8 cellular contexts compared by ENCODE assay signal in the genomic region with DNA sequence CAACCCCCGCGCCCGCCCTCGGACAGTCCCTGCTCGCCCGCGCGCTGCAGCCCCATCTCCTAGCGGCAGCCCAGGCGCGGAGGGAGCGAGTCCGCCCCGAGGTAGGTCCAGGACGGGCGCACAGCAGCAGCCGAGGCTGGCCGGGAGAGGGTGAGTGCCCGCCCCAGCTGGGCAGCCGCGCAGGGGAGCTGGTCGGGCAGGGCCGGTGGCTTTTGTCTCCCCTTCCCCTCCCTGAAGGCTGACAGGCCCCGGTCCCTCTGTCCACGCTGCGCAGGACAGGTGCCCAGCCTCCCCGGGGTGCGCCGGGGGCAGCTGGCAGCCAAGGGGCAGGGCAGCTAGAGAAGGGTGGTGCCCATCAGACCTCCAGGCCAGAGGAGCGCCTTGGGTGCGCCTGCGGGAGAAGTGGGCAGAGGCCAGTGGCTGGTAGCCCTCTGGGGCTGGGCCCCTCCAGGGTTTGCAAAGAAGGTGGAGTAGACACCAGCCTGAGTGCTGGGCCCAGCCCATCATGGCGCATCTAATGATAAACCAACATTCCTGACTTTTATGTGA. TPM values are rescaled to one million over a fixed set of nuclear protein-coding genes. Genes with fewer than 3 reads are reported as not detected.
DNase-seq lines count a peak whose midpoint lies in the region; ATAC-seq and TF ChIP-seq lines count a peak whose summit lies in the region.

No MANE protein-coding gene starts in this region.

- H3K27me3 ChIP-seq in dorsolateral prefrontal cortex, result peaks cover 0 to 36% (median 11%) of the 10 kb centered on the region in 45 donors
- no peaks in the 10 kb centered on the region for H3K27me3 ChIP-seq in mucosa of rectum (ENCODE audit: control insufficient read depth in 2 of 2, insufficient read depth in 2 of 2, low read length in 2 of 2)
- peaks cover 7 to 8% of the 10 kb centered on the region in 2 donors for H3K27me3 ChIP-seq in uterus
- peaks cover 21% of the 10 kb centered on the region for H3K27me3 ChIP-seq in adrenal gland

- TF ChIP-seq CTCF in dorsolateral prefrontal cortex (IDR thresholded peaks at IDR 0.05 in 54 of 56, conservative IDR thresholded peaks at IDR 0.05 in 2 of 56; ENCODE audit: low read depth in 1 of 56, partially characterized antibody in 56 of 56) (no peak), uterus (IDR thresholded peaks at IDR 0.05) (no peak), adrenal gland (IDR thresholded peaks at IDR 0.05) (no peak)

- H3K9me3 ChIP-seq in mucosa of rectum (ENCODE audit: control insufficient read depth in 2 of 2, low read length in 2 of 2), result no peaks in the 10 kb centered on the region
- no peaks in the 10 kb centered on the region for H3K9me3 ChIP-seq in uterus
- H3K9me3 ChIP-seq in adrenal gland (replicated peaks in 1 of 3), result no peaks in the 10 kb centered on the region

- DNase-seq in activated naive CD4-positive, alpha-beta T cell treated with anti-CD3 and anti-CD28 coated beads, Interleukin-2, amount 50 U/mL, for 72 hours (ENCODE audit: low spot score in 2 of 2), result no peak
- DNase-seq in activated naive CD4-positive, alpha-beta T cell treated with Interleukin-2 at 50 U/mL for 16 hours, result no peak
- DNase-seq in dorsolateral prefrontal cortex, result no peak
- DNase-seq in uterus, result no peak
- DNase-seq in stimulated activated CD4-positive, alpha-beta T cell treated with anti-CD3 and anti-CD28 coated beads, Interleukin-2, amount 100 ng/mL, for 24 hours, result no peak
- DNase-seq in adrenal gland, result no peak

- no peaks in the 10 kb centered on the region for H3K9me3 Mint-ChIP-seq in activated naive CD4-positive, alpha-beta T cell treated with anti-CD3 and anti-CD28 coated beads, Interleukin-2, amount 50 U/mL, for 72 hours

- H3K27ac ChIP-seq in dorsolateral prefrontal cortex (peak overlapping the region in 56 of 59 donors; percentile 12 to 95 (median 83)), mucosa of rectum (ENCODE audit: low read depth in 2 of 2, low read length in 2 of 2) (peak overlapping the region; percentile 97 to 98), uterus (peak overlapping the region; percentile 52 to 58), adrenal gland (peak overlapping the region in 1 of 5 donors; percentile 52)

- H3K4me3 ChIP-seq in dorsolateral prefrontal cortex (peak overlapping the region; percentile 29 to 73 (median 55)), mucosa of rectum (ENCODE audit: low read length in 2 of 2) (peak overlapping the region; percentile 73 to 79), uterus (peak overlapping the region; percentile 18 to 29), adrenal gland (peak overlapping the region in 2 of 4 donors; percentile 9 to 62)

- H3K36me3 ChIP-seq in mucosa of rectum (ENCODE audit: control insufficient read depth in 2 of 2, insufficient read depth in 2 of 2, low read length in 2 of 2) (peaks cover 19 to 21% of the 10 kb centered on the region in 2 donors), uterus (no peaks in the 10 kb centered on the region), adrenal gland (replicated peaks in 1 of 2) (no peaks in the 10 kb centered on the region)

- 16 to 78% (median 41%) methylated on average over 4 to 33 of the region's 33 CpGs for WGBS in adrenal gland, 4 donors

- intact Hi-C loops in dorsolateral prefrontal cortex (cut with DNase I), result no loop called here
- intact Hi-C loops in uterus (cut with DNase I; ENCODE audit: low total_unique reads), result no loop called here
- intact Hi-C loops in adrenal gland (cut with DNase I), result no loop called here

- H3K9ac ChIP-seq in mucosa of rectum (ENCODE audit: low read depth in 1 of 2, low read length in 2 of 2), result peak overlapping the region; percentile 85 to 97

- TF ChIP-seq POLR2A in uterus (IDR thresholded peaks at IDR 0.05), result no peak
- no peak for TF ChIP-seq POLR2A in adrenal gland (IDR thresholded peaks at IDR 0.05)

- ATAC-seq in activated naive CD4-positive, alpha-beta T cell treated with anti-CD3 and anti-CD28 coated beads, Interleukin-2, amount 50 U/mL, for 72 hours, result peak; percentile 9 to 69
- ATAC-seq in GM18868 (IDR thresholded peaks at IDR 0.05; ENCODE audit: unreplicated experiment), result no peak

- H3K27ac Mint-ChIP-seq in activated naive CD4-positive, alpha-beta T cell treated with anti-CD3 and anti-CD28 coated beads, Interleukin-2, amount 50 U/mL, for 72 hours, result no peak overlapping the region

- no peaks in the 10 kb centered on the region for H3K36me3 Mint-ChIP-seq in activated naive CD4-positive, alpha-beta T cell treated with anti-CD3 and anti-CD28 coated beads, Interleukin-2, amount 50 U/mL, for 72 hours

- H3K4me1 ChIP-seq in mucosa of rectum (ENCODE audit: control insufficient read depth in 2 of 2, insufficient read depth in 2 of 2, low read length in 2 of 2), result peaks cover 24 to 29% of the 10 kb centered on the region in 2 donors
- H3K4me1 ChIP-seq in uterus, result peaks cover 0 to 10% of the 10 kb centered on the region in 2 donors
- H3K4me1 ChIP-seq in adrenal gland (replicated peaks in 1 of 2), result peaks cover 0 to 7% of the 10 kb centered on the region in 2 donors

RNA-seq across cellular contexts. Expression of a gene that starts 0.3 kb away (rescaled TPM):
- 1 to 10 TPM in 1 of 2 donors, under 1 TPM in 1; 0.76 to 1.1 TPM for total RNA-seq in activated naive CD4-positive, alpha-beta T cell treated with anti-CD3 and anti-CD28 coated beads, Interleukin-2, amount 50 U/mL, for 72 hours
- 100 to 1,000 TPM in 39 of 120 experiments, 10 to 100 TPM in 81; 27.8 to 292 (median 83.1) TPM for total RNA-seq in dorsolateral prefrontal cortex
- 100 to 1,000 TPM in 1 of 4 donors, 10 to 100 TPM in 3; 38.0 to 100 (median 62.3) TPM for total RNA-seq in uterus
- total RNA-seq in adrenal gland, result 1 to 10 TPM; 3.1 to 9.4 (median 6.9) TPM
- 10 to 100 TPM in 2 of 3 donors, 1 to 10 TPM in 1; 1.0 to 12.5 (median 12.1) TPM for polyA plus RNA-seq in adrenal gland

RNA-seq across cellular contexts. Expression of a gene that starts 43.5 kb away (rescaled TPM):
- 10 to 100 TPM; 54.7 to 74.8 TPM for total RNA-seq in activated naive CD4-positive, alpha-beta T cell treated with anti-CD3 and anti-CD28 coated beads, Interleukin-2, amount 50 U/mL, for 72 hours
- total RNA-seq in dorsolateral prefrontal cortex (10 to 100 TPM in 114 of 120 experiments, 1 to 10 TPM in 6; 6.0 to 32.0 (median 16.1) TPM), uterus (10 to 100 TPM in 3 of 4 donors, not detected in 1; 19.4 to 37.1 (median 35.6) TPM), adrenal gland (10 to 100 TPM; 13.9 to 47.3 (median 24.6) TPM)
- 10 to 100 TPM in 2 of 3 donors, 1 to 10 TPM in 1; 1.4 to 39.1 (median 37.2) TPM for polyA plus RNA-seq in adrenal gland

RNA-seq across cellular contexts. Expression of a gene that starts 54.4 kb away (rescaled TPM):
- total RNA-seq in activated naive CD4-positive, alpha-beta T cell treated with anti-CD3 and anti-CD28 coated beads, Interleukin-2, amount 50 U/mL, for 72 hours, result 10 to 100 TPM; 76.3 to 78.8 TPM
- 100 to 1,000 TPM in 23 of 120 experiments, 10 to 100 TPM in 97; 65.3 to 160 (median 88.1) TPM for total RNA-seq in dorsolateral prefrontal cortex
- total RNA-seq in uterus, result 10 to 100 TPM; 14.1 to 87.7 (median 64.7) TPM
- total RNA-seq in adrenal gland, result 100 to 1,000 TPM in 1 of 8 donors, 10 to 100 TPM in 7; 45.3 to 100 (median 61.5) TPM
- 100 to 1,000 TPM in 2 of 3 donors, 10 to 100 TPM in 1; 73.4 to 130 (median 121) TPM for polyA plus RNA-seq in adrenal gland

RNA-seq across cellular contexts. Expression of a gene that starts 54.6 kb away (rescaled TPM):
- 10 to 100 TPM; 35.1 to 47.4 TPM for total RNA-seq in activated naive CD4-positive, alpha-beta T cell treated with anti-CD3 and anti-CD28 coated beads, Interleukin-2, amount 50 U/mL, for 72 hours
- total RNA-seq in dorsolateral prefrontal cortex (10 to 100 TPM; 31.3 to 74.3 (median 47.5) TPM), uterus (10 to 100 TPM in 2 of 4 donors, 1 to 10 TPM in 1, under 1 TPM in 1; 0.59 to 22.7 (median 11.9) TPM), adrenal gland (10 to 100 TPM; 13.9 to 49.6 (median 32.9) TPM)
- 100 to 1,000 TPM in 1 of 3 donors, 10 to 100 TPM in 2; 11.2 to 188 (median 64.9) TPM for polyA plus RNA-seq in adrenal gland
